ENCODE assay signal across 25 cellular contexts in genomic region chr2:151577116-151577515, GRCh38.
"Had no signal": no experiment of that assay in that cellular context is flagged by ENCODE, and none has a peak within 500 bp of the region (broad histone marks: within the 10 kb centered on the region; RNA-seq: fewer than 3 reads in every experiment).

No MANE protein-coding gene starts in this region.

- H3K4me1 ChIP-seq: colonic mucosa, esophagus muscularis mucosa, esophagus squamous epithelium, foreskin keratinocyte, gastrocnemius medialis, gastroesophageal sphincter, heart left ventricle, heart right ventricle had no signal

- H3K9me3 ChIP-seq: colonic mucosa, esophagus muscularis mucosa, esophagus squamous epithelium, gastrocnemius medialis, gastroesophageal sphincter, heart left ventricle, heart right ventricle had no signal

- H3K36me3 ChIP-seq: colonic mucosa, esophagus muscularis mucosa, esophagus squamous epithelium, gastroesophageal sphincter, heart left ventricle, heart right ventricle had no signal

- ATAC-seq: effector memory CD8-positive, alpha-beta T cell; esophagus mucosa; foreskin keratinocyte; gastrocnemius medialis; gastroesophageal sphincter; heart left ventricle; heart right ventricle had no signal

- H3K4me3 ChIP-seq: colonic mucosa, coronary artery, dorsolateral prefrontal cortex, esophagus muscularis mucosa, esophagus squamous epithelium, gastrocnemius medialis, gastroesophageal sphincter, heart left ventricle, heart right ventricle had no signal

- DNase-seq: colonic mucosa; cortex of kidney; dermis blood vessel endothelial cell; dorsolateral prefrontal cortex; effector CD4-positive, alpha-beta T cell; effector CD8-positive, alpha-beta T cell; effector memory CD4-positive, alpha-beta T cell; effector memory CD8-positive, alpha-beta T cell; endodermal cell; erythroblast; esophagus squamous epithelium; foreskin fibroblast; foreskin keratinocyte; foreskin melanocyte; gastrocnemius medialis; glutamatergic neuron; head of caudate nucleus; heart left ventricle; heart right ventricle had no signal

- H3K4me1 Mint-ChIP-seq: endodermal cell had no signal

- H3K27ac ChIP-seq: colonic mucosa, coronary artery, dorsolateral prefrontal cortex, epithelial cell of prostate, esophagus muscularis mucosa, esophagus squamous epithelium, foreskin keratinocyte, gastroesophageal sphincter, heart left ventricle, heart right ventricle had no signal

- H3K4me3 Mint-ChIP-seq: dendritic cell treated with granulocyte-macrophage colony-stimulating factor and Interleukin-4, amounts not matched to agents 40 ng/mL and 50 ng/mL, for 4 days; effector memory CD8-positive, alpha-beta T cell; endodermal cell had no signal

- H3K27me3 Mint-ChIP-seq: dendritic cell treated with granulocyte-macrophage colony-stimulating factor and Interleukin-4, amounts not matched to agents 40 ng/mL and 50 ng/mL, for 4 days had no signal

- H3K27ac Mint-ChIP-seq: dendritic cell treated with granulocyte-macrophage colony-stimulating factor and Interleukin-4, amounts not matched to agents 40 ng/mL and 50 ng/mL, for 4 days; effector memory CD8-positive, alpha-beta T cell; endodermal cell had no signal

- H3K27me3 ChIP-seq: colonic mucosa, dorsolateral prefrontal cortex, esophagus muscularis mucosa, esophagus squamous epithelium, foreskin keratinocyte, gastrocnemius medialis, gastroesophageal sphincter, heart left ventricle, heart right ventricle had no signal

- H3K9me3 Mint-ChIP-seq: dendritic cell treated with granulocyte-macrophage colony-stimulating factor and Interleukin-4, amounts not matched to agents 40 ng/mL and 50 ng/mL, for 4 days; effector memory CD8-positive, alpha-beta T cell; endodermal cell had no signal
